ENCODE assay signal across 28 cellular contexts in the genomic region with DNA sequence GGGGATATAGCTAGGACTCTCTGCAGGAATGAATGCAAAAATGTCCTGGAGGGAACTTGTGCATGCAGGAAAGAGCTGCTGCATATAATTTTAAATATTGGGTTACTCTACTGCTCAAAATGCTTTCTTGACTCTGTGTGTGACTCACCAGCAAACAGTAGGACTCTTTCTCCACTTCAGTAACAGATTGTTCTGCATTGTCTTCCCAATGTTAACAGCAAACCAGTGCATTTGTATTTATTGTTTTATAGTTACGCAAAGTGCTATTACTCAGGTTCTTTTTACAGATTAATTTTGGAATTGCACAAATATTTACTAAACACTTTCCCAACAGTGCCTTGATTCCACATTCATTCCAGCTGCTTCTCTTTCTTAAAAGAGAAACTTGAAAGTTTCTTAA.
DNase-seq lines count a peak whose midpoint lies in the region; ATAC-seq and TF ChIP-seq lines count a peak whose summit lies in the region.
"Had no signal": no experiment of that assay in that cellular context is flagged by ENCODE, and none has a peak within 500 bp of the region (broad histone marks: within the 10 kb centered on the region; RNA-seq: fewer than 3 reads in every experiment).

No MANE protein-coding gene starts in this region.

- no peaks in the 10 kb centered on the region for H3K36me3 ChIP-seq in BJ (ENCODE audit: control insufficient read depth, insufficient read depth, low read length)
- H3K36me3 ChIP-seq in RWPE2 (ENCODE audit: low read depth): no peaks in the 10 kb centered on the region
- H3K36me3 ChIP-seq: MG63, upper lobe of right lung had no signal

- H3K9me3 ChIP-seq in RWPE2 (ENCODE audit: severe bottlenecking): no peaks in the 10 kb centered on the region
- H3K9me3 ChIP-seq: A549, MG63, upper lobe of right lung had no signal

- TF ChIP-seq CTCF in BJ (IDR thresholded peaks at IDR 0.05; ENCODE audit: insufficient read depth, low read depth, low read length) (no peak), RWPE2 (IDR thresholded peaks at IDR 0.05; ENCODE audit: poor library complexity, severe bottlenecking) (no peak)

- H3K27me3 ChIP-seq in BJ (ENCODE audit: control insufficient read depth, insufficient read depth, low read length) (peaks cover 17% of the 10 kb centered on the region), RWPE2 (ENCODE audit: insufficient read depth, poor library complexity, severe bottlenecking) (no peaks in the 10 kb centered on the region)
- H3K27me3 ChIP-seq: MG63, upper lobe of right lung had no signal

- intact Hi-C loops in sciatic nerve (cut with DNase I): no loop called here

- CTCF ChIA-PET in BJ (lab: Yijun Ruan, JAX): interaction anchor here (0.9 kb wide), 1 partner anchor 24 kb away, joined by 3 read pairs; no protein-coding TSS in a partner anchor

- H3K4me3 ChIP-seq in BJ (ENCODE audit: low read depth, low read length) (no peak overlapping the region), RWPE2 (ENCODE audit: severe bottlenecking) (no peak overlapping the region)
- H3K4me3 ChIP-seq: A549, MG63, PC-9, smooth muscle cell, upper lobe of right lung had no signal

- DNase-seq in BJ (ENCODE audit: low read depth) (peak; percentile 4), RWPE2 (ENCODE audit: low spot score) (no peak), fibroblast of peridontal ligament (ENCODE audit: extremely low read depth) (peak; percentile 32), sciatic nerve (ENCODE audit: low spot score) (no peak), DMS 273 treated with DMSO at 0.1 percent for 48 hours (lab: John Stamatoyannopoulos, UW) (no peak), GF-D8 (lab: John Stamatoyannopoulos, UW) (no peak)
- no peak for DNase-seq in activated T-cell treated with anti-CD3 and anti-CD28 coated beads, Interleukin-2, amount 50 U/mL, for 1 hour
- no peak for DNase-seq in stimulated activated naive CD4-positive, alpha-beta T cell treated with Interleukin-2 at 50 U/mL for 16 hours (lab: John Stamatoyannopoulos, UW)
- DNase-seq: activated CD4-positive, CD25-positive, alpha-beta regulatory T cell; activated gamma-delta T cell; activated naive CD8-positive, alpha-beta T cell treated with anti-CD3 and anti-CD28 coated beads, Interleukin-2, amount 10 ng/mL, durations not matched to agents 7 days and 5 days; activated T-cell treated with anti-CD3 and anti-CD28 coated beads, Interleukin-2, amount 50 U/mL, for 4 hours; cortex of kidney; effector memory CD4-positive, alpha-beta T cell; left colon; MG63; NCI-H1105; NCI-H187 treated with DMSO at 0.1 percent for 48 hours; NCI-H524; NK-92 treated with Interleukin-12 subunit alpha and Interleukin-12 subunit beta, amount 100 ng/mL, for 24 hours; PC-9; stimulated activated naive CD4-positive, alpha-beta T cell; T-helper 17 cell; upper lobe of right lung had no signal

- H3K27ac ChIP-seq in RWPE2 (ENCODE audit: poor library complexity, severe bottlenecking): no peak overlapping the region
- H3K27ac ChIP-seq: A549, PC-9, upper lobe of right lung had no signal

- ATAC-seq in RWPE2 (ENCODE audit: low read depth) (peak; percentile 53; the same call in 1 of the 3 replicates), sciatic nerve (peak; percentile 60)
- ATAC-seq: A549; activated T-cell treated with anti-CD3 and anti-CD28 coated beads, Interleukin-2, amount 50 U/mL, for 4 hours; HCT116; left colon; Right ventricle myocardium inferior; T-helper 17 cell; upper lobe of right lung had no signal

- POLR2A ChIA-PET in BJ (lab: Charles Lee): no interaction called here

- H3K4me1 ChIP-seq in RWPE2 (ENCODE audit: insufficient read depth, poor library complexity, severe bottlenecking): no peaks in the 10 kb centered on the region
- H3K4me1 ChIP-seq: A549, upper lobe of right lung had no signal

Comparison
In these comparisons a context has a peak if more than half of its experiments do, and no peak if none do; other contexts are left out.
1. DNase-seq: peak in BJ (single experiment) and fibroblast of peridontal ligament (single experiment); none in RWPE2 (single experiment), sciatic nerve (single experiment), DMS 273 treated with DMSO at 0.1 percent for 48 hours (single experiment), GF-D8 (single experiment), activated T-cell treated with anti-CD3 and anti-CD28 coated beads, Interleukin-2, amount 50 U/mL, for 1 hour (single experiment) and stimulated activated naive CD4-positive, alpha-beta T cell treated with Interleukin-2 at 50 U/mL for 16 hours (single experiment).